ENCODE assay signal across 22 cellular contexts in the genomic region with DNA sequence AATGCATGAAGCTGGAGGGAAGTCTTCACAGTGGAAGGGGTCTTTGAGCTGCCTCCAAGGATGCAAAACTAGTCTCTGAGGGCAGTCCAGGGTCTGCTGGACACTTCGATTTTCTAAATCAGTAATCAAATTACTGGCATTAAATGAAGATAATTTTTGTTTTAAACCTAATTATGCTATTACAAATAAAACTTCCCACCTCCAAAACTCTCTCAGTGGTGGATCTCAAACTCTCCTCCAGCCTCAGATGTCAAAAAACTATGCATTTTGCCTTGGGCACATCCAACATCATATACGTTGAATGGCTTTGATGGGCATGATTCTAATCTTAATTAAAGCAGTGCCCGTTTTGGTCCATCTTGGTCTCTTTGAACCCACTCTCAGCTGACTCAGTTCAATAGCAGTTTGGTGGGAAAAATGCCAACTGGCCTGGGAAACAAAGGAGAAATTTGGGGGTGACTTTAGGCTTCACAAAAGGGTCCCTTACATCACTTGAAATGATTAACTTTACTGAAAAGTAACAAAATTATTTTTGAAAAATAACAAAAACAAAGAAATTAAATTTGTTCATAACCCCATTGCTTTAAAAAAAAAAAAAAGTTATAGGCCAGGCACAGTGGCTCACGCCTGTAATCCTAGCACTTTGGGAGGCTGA. TPM values are rescaled to one million over a fixed set of nuclear protein-coding genes. Genes with fewer than 3 reads are reported as not detected.
DNase-seq lines count a peak whose midpoint lies in the region; ATAC-seq and TF ChIP-seq lines count a peak whose summit lies in the region.
"Had no signal": no experiment of that assay in that cellular context is flagged by ENCODE, and none has a peak within 500 bp of the region (broad histone marks: within the 10 kb centered on the region; RNA-seq: fewer than 3 reads in every experiment).

No MANE protein-coding gene starts in this region.

- intact Hi-C loops in body of pancreas (cut with DNase I), result no loop called here

- TF ChIP-seq CTCF in GM23338 (conservative IDR thresholded peaks at IDR 0.05; ENCODE audit: low read depth in 2 of 2) (no peak), body of pancreas (IDR thresholded peaks at IDR 0.05) (no peak)

- H3K4me3 ChIP-seq in GM23338 (no peak overlapping the region), body of pancreas (no peak overlapping the region)
- H3K4me3 ChIP-seq: BLaER1 had no signal

- H3K27ac ChIP-seq in GM23338 (ENCODE audit: low read depth) (no peak overlapping the region), body of pancreas (no peak overlapping the region)
- H3K27ac ChIP-seq: BLaER1 had no signal

- H3K4me1 Mint-ChIP-seq in GM23338, result peaks cover 46% of the 10 kb centered on the region
- H3K4me1 Mint-ChIP-seq: CD14-positive monocyte had no signal

- no peak overlapping the region for H3K27ac Mint-ChIP-seq in GM23338
- H3K27ac Mint-ChIP-seq: CD14-positive monocyte; CD4-positive, alpha-beta memory T cell; CD4-positive, CD25-positive, alpha-beta regulatory T cell; CD8-positive, alpha-beta memory T cell had no signal

- H3K36me3 ChIP-seq in GM23338 (ENCODE audit: insufficient read depth) (no peaks in the 10 kb centered on the region), body of pancreas (replicated peaks in 1 of 2; ENCODE audit: insufficient read depth in 1 of 2, low read depth in 2 of 2) (no peaks in the 10 kb centered on the region)
- H3K36me3 ChIP-seq: BE2C, BLaER1 had no signal

- ATAC-seq in GM23338 (no peak), HG03039 (IDR thresholded peaks at IDR 0.05; ENCODE audit: unreplicated experiment) (no peak), body of pancreas (no peak), HG03108 (IDR thresholded peaks at IDR 0.05; ENCODE audit: unreplicated experiment) (no peak)

- no peaks in the 10 kb centered on the region for H3K9me2 ChIP-seq in GM23338 (ENCODE audit: insufficient read depth)

- no peaks in the 10 kb centered on the region for H3K9me3 ChIP-seq in body of pancreas
- H3K9me3 ChIP-seq: BLaER1 had no signal

- no peak overlapping the region for H3K4me3 Mint-ChIP-seq in GM23338
- H3K4me3 Mint-ChIP-seq: CD14-positive monocyte; CD4-positive, alpha-beta memory T cell; CD4-positive, CD25-positive, alpha-beta regulatory T cell; CD8-positive, alpha-beta memory T cell had no signal

- peaks cover 8% of the 10 kb centered on the region for H3K27me3 Mint-ChIP-seq in GM23338 (ENCODE audit: insufficient read depth, low read depth, poor library complexity)

- H3K4me1 ChIP-seq in GM23338 (ENCODE audit: insufficient read depth), result peaks cover 43% of the 10 kb centered on the region
- H3K4me1 ChIP-seq in body of pancreas, result peaks cover 2% of the 10 kb centered on the region

- no peaks in the 10 kb centered on the region for H3K27me3 ChIP-seq in GM23338 (ENCODE audit: insufficient read depth)
- H3K27me3 ChIP-seq in body of pancreas, result peaks cover 0 to 6% of the 10 kb centered on the region in 2 donors
- H3K27me3 ChIP-seq: BLaER1 had no signal

- no peaks in the 10 kb centered on the region for H3K79me2 ChIP-seq in GM23338 (replicated peaks; ENCODE audit: insufficient read depth)

- no peaks in the 10 kb centered on the region for H4K20me1 ChIP-seq in GM23338 (replicated peaks; ENCODE audit: insufficient read depth)
- H4K20me1 ChIP-seq: BLaER1 had no signal

- H3K36me3 Mint-ChIP-seq in GM23338 (ENCODE audit: low read depth), result peaks cover 13% of the 10 kb centered on the region; the same call in 2 of the 3 replicates
- H3K36me3 Mint-ChIP-seq: CD14-positive monocyte; CD4-positive, alpha-beta memory T cell; CD4-positive, CD25-positive, alpha-beta regulatory T cell; CD8-positive, alpha-beta memory T cell had no signal

- 57 to 65% methylated on average over 4 of the region's 4 CpGs for WGBS in body of pancreas, 2 donors

- H3K4me2 ChIP-seq in GM23338, result no peak overlapping the region
- H3K4me2 ChIP-seq: BLaER1 had no signal

- H3K9me3 Mint-ChIP-seq in GM23338, result peaks cover 10% of the 10 kb centered on the region
- H3K9me3 Mint-ChIP-seq: CD4-positive, alpha-beta memory T cell had no signal

- H3F3A ChIP-seq in GM23338 (replicated peaks; ENCODE audit: low read depth), result peaks cover 12% of the 10 kb centered on the region; the same call in 1 of the 2 replicates

- no peak for TF ChIP-seq POLR2A in body of pancreas (IDR thresholded peaks at IDR 0.05)

- peak overlapping the region; percentile 85; the same call in 1 of the 2 replicates for H2AFZ ChIP-seq in GM23338

- DNase-seq in GM23338 (ENCODE audit: low spot score) (no peak), SK-N-DZ (ENCODE audit: low spot score) (peak; percentile 95), mesenteric fat pad (ENCODE audit: low spot score) (peak; percentile 0), body of pancreas (no peak)
- DNase-seq: 8988T; ACHN; BE2C; C1 segment of cervical spinal cord; CD4-positive, alpha-beta memory T cell; CD4-positive, CD25-positive, alpha-beta regulatory T cell; CD8-positive, alpha-beta memory T cell; COR-L47; DMS 273 treated with DMSO at 0.1 percent for 48 hours; DMS153; DMS53; DMS79; GF-D8 had no signal

TF ChIP-seq in GM23338, 12 proteins besides CTCF, POLR2A, EP300 and RAD21 (continues in another document):
- TF ChIP-seq NANOG (IDR thresholded peaks at IDR 0.05; ENCODE audit: borderline replicate concordance) (no peak), EZH2 (IDR thresholded peaks at IDR 0.05; ENCODE audit: low read depth, unreplicated experiment) (no peak), ZNF331 (CRISPR knock-in tag; IDR thresholded peaks at IDR 0.05; ENCODE audit: low read depth) (no peak)
- TF ChIP-seq, protein P1, sequence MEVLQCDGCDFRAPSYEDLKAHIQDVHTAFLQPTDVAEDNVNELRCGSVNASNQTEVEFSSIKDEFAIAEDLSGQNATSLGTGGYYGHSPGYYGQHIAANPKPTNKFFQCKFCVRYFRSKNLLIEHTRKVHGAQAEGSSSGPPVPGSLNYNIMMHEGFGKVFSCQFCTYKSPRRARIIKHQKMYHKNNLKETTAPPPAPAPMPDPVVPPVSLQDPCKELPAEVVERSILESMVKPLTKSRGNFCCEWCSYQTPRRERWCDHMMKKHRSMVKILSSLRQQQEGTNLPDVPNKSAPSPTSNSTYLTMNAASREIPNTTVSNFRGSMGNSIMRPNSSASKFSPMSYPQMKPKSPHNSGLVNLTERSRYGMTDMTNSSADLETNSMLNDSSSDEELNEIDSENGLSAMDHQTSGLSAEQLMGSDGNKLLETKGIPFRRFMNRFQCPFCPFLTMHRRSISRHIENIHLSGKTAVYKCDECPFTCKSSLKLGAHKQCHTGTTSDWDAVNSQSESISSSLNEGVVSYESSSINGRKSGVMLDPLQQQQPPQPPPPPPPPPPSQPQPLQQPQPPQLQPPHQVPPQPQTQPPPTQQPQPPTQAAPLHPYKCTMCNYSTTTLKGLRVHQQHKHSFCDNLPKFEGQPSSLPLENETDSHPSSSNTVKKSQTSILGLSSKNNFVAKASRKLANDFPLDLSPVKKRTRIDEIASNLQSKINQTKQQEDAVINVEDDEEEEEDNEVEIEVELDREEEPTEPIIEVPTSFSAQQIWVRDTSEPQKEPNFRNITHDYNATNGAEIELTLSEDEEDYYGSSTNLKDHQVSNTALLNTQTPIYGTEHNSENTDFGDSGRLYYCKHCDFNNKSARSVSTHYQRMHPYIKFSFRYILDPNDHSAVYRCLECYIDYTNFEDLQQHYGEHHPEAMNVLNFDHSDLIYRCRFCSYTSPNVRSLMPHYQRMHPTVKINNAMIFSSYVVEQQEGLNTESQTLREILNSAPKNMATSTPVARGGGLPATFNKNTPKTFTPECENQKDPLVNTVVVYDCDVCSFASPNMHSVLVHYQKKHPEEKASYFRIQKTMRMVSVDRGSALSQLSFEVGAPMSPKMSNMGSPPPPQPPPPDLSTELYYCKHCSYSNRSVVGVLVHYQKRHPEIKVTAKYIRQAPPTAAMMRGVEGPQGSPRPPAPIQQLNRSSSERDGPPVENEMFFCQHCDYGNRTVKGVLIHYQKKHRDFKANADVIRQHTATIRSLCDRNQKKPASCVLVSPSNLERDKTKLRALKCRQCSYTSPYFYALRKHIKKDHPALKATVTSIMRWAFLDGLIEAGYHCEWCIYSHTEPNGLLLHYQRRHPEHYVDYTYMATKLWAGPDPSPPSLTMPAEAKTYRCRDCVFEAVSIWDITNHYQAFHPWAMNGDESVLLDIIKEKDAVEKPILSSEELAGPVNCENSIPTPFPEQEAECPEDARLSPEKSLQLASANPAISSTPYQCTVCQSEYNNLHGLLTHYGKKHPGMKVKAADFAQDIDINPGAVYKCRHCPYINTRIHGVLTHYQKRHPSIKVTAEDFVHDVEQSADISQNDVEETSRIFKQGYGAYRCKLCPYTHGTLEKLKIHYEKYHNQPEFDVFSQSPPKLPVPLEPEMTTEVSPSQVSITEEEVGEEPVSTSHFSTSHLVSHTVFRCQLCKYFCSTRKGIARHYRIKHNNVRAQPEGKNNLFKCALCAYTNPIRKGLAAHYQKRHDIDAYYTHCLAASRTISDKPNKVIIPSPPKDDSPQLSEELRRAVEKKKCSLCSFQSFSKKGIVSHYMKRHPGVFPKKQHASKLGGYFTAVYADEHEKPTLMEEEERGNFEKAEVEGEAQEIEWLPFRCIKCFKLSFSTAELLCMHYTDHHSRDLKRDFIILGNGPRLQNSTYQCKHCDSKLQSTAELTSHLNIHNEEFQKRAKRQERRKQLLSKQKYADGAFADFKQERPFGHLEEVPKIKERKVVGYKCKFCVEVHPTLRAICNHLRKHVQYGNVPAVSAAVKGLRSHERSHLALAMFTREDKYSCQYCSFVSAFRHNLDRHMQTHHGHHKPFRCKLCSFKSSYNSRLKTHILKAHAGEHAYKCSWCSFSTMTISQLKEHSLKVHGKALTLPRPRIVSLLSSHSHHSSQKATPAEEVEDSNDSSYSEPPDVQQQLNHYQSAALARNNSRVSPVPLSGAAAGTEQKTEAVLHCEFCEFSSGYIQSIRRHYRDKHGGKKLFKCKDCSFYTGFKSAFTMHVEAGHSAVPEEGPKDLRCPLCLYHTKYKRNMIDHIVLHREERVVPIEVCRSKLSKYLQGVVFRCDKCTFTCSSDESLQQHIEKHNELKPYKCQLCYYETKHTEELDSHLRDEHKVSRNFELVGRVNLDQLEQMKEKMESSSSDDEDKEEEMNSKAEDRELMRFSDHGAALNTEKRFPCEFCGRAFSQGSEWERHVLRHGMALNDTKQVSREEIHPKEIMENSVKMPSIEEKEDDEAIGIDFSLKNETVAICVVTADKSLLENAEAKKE (CRISPR knock-in tag; IDR thresholded peaks at IDR 0.05), result no peak

RNA-seq across cellular contexts. Expression of a gene that starts 5.9 kb away (rescaled TPM):
- total RNA-seq in GM23338 (2014; rRNA removed; shearing (Covaris generic)), result 145 and 161 TPM in 2 replicates
- 50.8 and 60.8 TPM in 2 replicates for polyA plus RNA-seq in GM23338 (2016; fragmentation: Nextera tagmentation; extraction: Ambion mirVana)
- polyA plus RNA-seq in SK-N-DZ (2014; cell fraction: cytosol; rRNA removed), result 1,097 and 1,099 TPM in 2 replicates
- polyA plus RNA-seq in SK-N-DZ (2014; cell fraction: nucleus; rRNA removed), result 1,072 and 1,695 TPM in 2 replicates
- 0.29 TPM for total RNA-seq in mesenteric fat pad
- total RNA-seq in body of pancreas, result not detected
- total RNA-seq: CD8-positive, alpha-beta memory T cell had no signal
- polyA plus RNA-seq: AG04450; CD14-positive monocyte; CD4-positive, alpha-beta memory T cell; CD8-positive, alpha-beta memory T cell had no signal

Comparison
In these comparisons a context has a peak if more than half of its experiments do, and no peak if none do; other contexts are left out.
1. DNase-seq: peak in SK-N-DZ (single experiment) and mesenteric fat pad (single experiment); none in GM23338 (single experiment) and body of pancreas (0 of 4).
2. RNA of a gene that starts 5.9 kb away (total RNA-seq): 145 to 161 TPM in GM23338; 0.29 TPM in mesenteric fat pad (single experiment) and not detected in body of pancreas; every median in the first group is over 100 times any median in the second.